8 cellular contexts compared by ENCODE assay signal in genomic region chr20:46128310-46129151, GRCh38. TPM values are rescaled to one million over a fixed set of nuclear protein-coding genes. Genes with fewer than 3 reads are reported as not detected.
DNase-seq lines count a peak whose midpoint lies in the region; ATAC-seq and TF ChIP-seq lines count a peak whose summit lies in the region.

No MANE protein-coding gene starts in this region.

- no peaks in the 10 kb centered on the region for H3K36me3 Mint-ChIP-seq in glutamatergic neuron (ENCODE audit: unreplicated experiment)
- H3K36me3 Mint-ChIP-seq in natural killer cell: no peaks in the 10 kb centered on the region

- peak; percentile 84 for TF ChIP-seq CTCF in glutamatergic neuron (IDR thresholded peaks at IDR 0.05; ENCODE audit: partially characterized antibody, unreplicated experiment)
- TF ChIP-seq CTCF in natural killer cell (IDR thresholded peaks at IDR 0.05): no peak

- H3K27ac Mint-ChIP-seq in glutamatergic neuron (ENCODE audit: unreplicated experiment): no peak overlapping the region
- no peak overlapping the region for H3K27ac Mint-ChIP-seq in natural killer cell

- ATAC-seq in natural killer cell (no peak), GM18873 (IDR thresholded peaks at IDR 0.05; ENCODE audit: low FRiP score, unreplicated experiment) (no peak), GM19351 (IDR thresholded peaks at IDR 0.05; ENCODE audit: unreplicated experiment) (no peak)

- H3K9me3 Mint-ChIP-seq in glutamatergic neuron (ENCODE audit: unreplicated experiment) (peaks cover 4% of the 10 kb centered on the region), natural killer cell (no peaks in the 10 kb centered on the region)

- intact Hi-C loops in natural killer cell (cut with micrococcal nuclease): no loop called here

- H3K4me3 Mint-ChIP-seq in glutamatergic neuron (ENCODE audit: unreplicated experiment): no peak overlapping the region
- no peak overlapping the region for H3K4me3 Mint-ChIP-seq in natural killer cell

- H3K4me1 Mint-ChIP-seq in glutamatergic neuron (ENCODE audit: low read depth, unreplicated experiment): peaks cover 28% of the 10 kb centered on the region
- H3K4me1 Mint-ChIP-seq in natural killer cell: peaks cover 4 to 7% of the 10 kb centered on the region in 2 donors

- peak; percentile 58 for DNase-seq in activated effector memory CD4-positive, alpha-beta T cell treated with anti-CD3 and anti-CD28 coated beads, Interleukin-2, amount 50 U/mL, for 16 hours
- DNase-seq in activated effector memory CD4-positive, alpha-beta T cell treated with Interleukin-2 at 50 U/mL for 16 hours: no peak
- peak; percentile 26 for DNase-seq in OCI-M1 (lab: John Stamatoyannopoulos, UW)
- DNase-seq in glutamatergic neuron: peak; percentile 76
- DNase-seq in stimulated activated CD8-positive, alpha-beta memory T cell treated with anti-CD3 and anti-CD28 coated beads, Interleukin-4, amount 100 ng/mL, for 48 hours: peak; percentile 40
- no peak for DNase-seq in natural killer cell

- H3K27me3 Mint-ChIP-seq in glutamatergic neuron (ENCODE audit: unreplicated experiment) (peaks cover 7% of the 10 kb centered on the region), natural killer cell (ENCODE audit: low read depth in 2 of 2) (peaks cover 8 to 13% of the 10 kb centered on the region in 2 donors)

RNA-seq across cellular contexts. Expression of gene CD40, which starts 10.4 kb away (rescaled TPM):
- 1.2 TPM for total RNA-seq in glutamatergic neuron (ENCODE audit: unreplicated experiment)
- total RNA-seq in natural killer cell: 1 to 10 TPM; 7.1 to 9.1 (median 7.2) TPM

RNA-seq across cellular contexts. Expression of gene NCOA5, which starts 38.8 kb away (rescaled TPM):
- total RNA-seq in glutamatergic neuron (ENCODE audit: unreplicated experiment) (42.9 TPM), natural killer cell (10 to 100 TPM in 2 of 3 donors, 1 to 10 TPM in 1; 8.8 to 18.4 (median 18.0) TPM)

Comparison
In these comparisons a context has a peak if more than half of its experiments do, and no peak if none do; other contexts are left out.
1. DNase-seq: peak in activated effector memory CD4-positive, alpha-beta T cell treated with anti-CD3 and anti-CD28 coated beads, Interleukin-2, amount 50 U/mL, for 16 hours (single experiment), OCI-M1 (single experiment), glutamatergic neuron (single experiment) and stimulated activated CD8-positive, alpha-beta memory T cell treated with anti-CD3 and anti-CD28 coated beads, Interleukin-4, amount 100 ng/mL, for 48 hours (single experiment); none in activated effector memory CD4-positive, alpha-beta T cell treated with Interleukin-2 at 50 U/mL for 16 hours (single experiment) and natural killer cell (single experiment).